Comparison of ENCODE assay signal across 9 cellular contexts in the genomic region with DNA sequence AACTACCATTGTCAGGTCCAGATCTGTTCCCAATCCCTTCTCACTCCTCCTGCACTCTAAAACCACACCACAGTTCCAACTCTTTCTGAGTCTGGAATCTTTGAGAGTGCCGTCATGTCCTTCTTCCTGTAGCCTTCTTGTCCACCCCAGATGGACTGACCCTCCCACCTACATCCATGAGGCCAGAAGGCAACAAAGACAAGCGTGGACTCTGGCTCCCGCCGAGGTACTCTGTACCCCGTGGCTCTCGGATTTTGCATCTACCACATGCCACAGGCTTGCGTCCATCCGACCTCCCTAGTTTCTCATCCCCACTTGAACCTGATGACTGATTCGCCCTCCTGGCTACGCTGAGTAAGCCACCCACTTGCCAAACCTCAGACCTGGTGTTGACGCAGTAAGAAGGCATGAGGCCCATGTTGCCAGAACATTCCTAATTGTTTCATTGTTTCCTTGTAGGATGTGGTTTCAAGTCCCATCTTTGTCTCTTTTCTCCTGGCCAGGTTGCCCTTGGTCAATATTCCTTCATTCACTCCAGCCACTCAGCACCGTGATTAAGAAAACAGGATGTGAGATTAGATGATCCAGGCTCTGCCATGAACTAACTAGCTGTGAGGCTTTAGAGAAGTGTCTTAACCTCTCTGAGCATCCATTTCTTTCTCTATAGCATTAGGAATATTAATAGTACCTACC. TPM values are rescaled to one million over a fixed set of nuclear protein-coding genes. Genes with fewer than 3 reads are reported as not detected.
DNase-seq lines count a peak whose midpoint lies in the region; ATAC-seq, FAIRE-seq and TF ChIP-seq lines count a peak whose summit lies in the region.
"Had no signal": no experiment of that assay in that cellular context is flagged by ENCODE, and none has a peak within 500 bp of the region (broad histone marks: within the 10 kb centered on the region; RNA-seq: fewer than 3 reads in every experiment).

No MANE protein-coding gene starts in this region.

- no peak overlapping the region for H3K23ac ChIP-seq in mesenchymal stem cell (ENCODE audit: low read length in 2 of 2)

- peak overlapping the region; percentile 93 for H2BK5ac ChIP-seq in mesenchymal stem cell (ENCODE audit: low read depth, low read length, poor library complexity, severe bottlenecking)

- ATAC-seq in heart left ventricle = peak in 2 of 4 donors; percentile 1 to 2

- DNase-seq in heart left ventricle (peak in 2 of 5 donors; percentile 18 to 29), cardiac septum (ENCODE audit: low spot score) (no peak), breast epithelium (ENCODE audit: low spot score in 2 of 2) (peak; percentile 64 to 92), mesenchymal stem cell (peak; percentile 99), urothelium cell line (ENCODE audit: low spot score) (peak; percentile 67), nucleus accumbens (lab: John Stamatoyannopoulos, UW) (no peak), NOMO-1 treated with dmso at 0.1 percent for 144 hours (lab: John Stamatoyannopoulos, UW; ENCODE audit: unreplicated experiment) (no peak), foreskin melanocyte (no peak)
- DNase-seq: CD4-positive, alpha-beta memory T cell had no signal

- H2BK12ac ChIP-seq in mesenchymal stem cell (ENCODE audit: low read length in 2 of 2) = peak overlapping the region; percentile 50 to 73

- H3K27ac ChIP-seq in heart left ventricle (peak overlapping the region; percentile 87 to 97 (median 94)), breast epithelium (peak overlapping the region; percentile 99 to 100), mesenchymal stem cell (ENCODE audit: low read length, poor library complexity, severe bottlenecking) (peak overlapping the region; percentile 100)

- WGBS in heart left ventricle, 4 donors = 85 to 92% (median 87%) methylated on average over 12 of the region's 12 CpGs
- WGBS in mesenchymal stem cell = 13% methylated on average over 11 of the region's 12 CpGs

- H3K36me3 ChIP-seq in heart left ventricle (peaks cover 0 to 18% (median 2%) of the 10 kb centered on the region in 9 donors), breast epithelium (no peaks in the 10 kb centered on the region), mesenchymal stem cell (ENCODE audit: control insufficient read depth in 1 of 2, insufficient read depth in 2 of 2, low read depth in 1 of 2, low read length in 2 of 2) (peaks cover 0 to 11% of the 10 kb centered on the region in 2 experiments)

- TF ChIP-seq POLR2A in heart left ventricle (IDR thresholded peaks at IDR 0.05) (no peak), breast epithelium (IDR thresholded peaks at IDR 0.05) (no peak)

- H3K4me1 ChIP-seq in heart left ventricle = peaks cover 12 to 55% (median 42%) of the 10 kb centered on the region in 12 donors
- peaks cover 18 to 19% of the 10 kb centered on the region in 2 donors for H3K4me1 ChIP-seq in breast epithelium
- H3K4me1 ChIP-seq in mesenchymal stem cell (ENCODE audit: control insufficient read depth, insufficient read depth, low read depth, low read length) = peaks cover 16% of the 10 kb centered on the region

- H2AK5ac ChIP-seq in mesenchymal stem cell (ENCODE audit: low read length, severe bottlenecking) = peak overlapping the region; percentile 24

- H4K91ac ChIP-seq in mesenchymal stem cell (ENCODE audit: low read length) = peak overlapping the region; percentile 31

- H4K8ac ChIP-seq in mesenchymal stem cell (ENCODE audit: low read length) = peak overlapping the region; percentile 61

- peak overlapping the region; percentile 18 to 62 for H3K4ac ChIP-seq in mesenchymal stem cell (ENCODE audit: low read depth in 1 of 2, low read length in 2 of 2)

- peak overlapping the region; percentile 74 to 84 for H3K18ac ChIP-seq in mesenchymal stem cell (ENCODE audit: low read depth in 1 of 2, low read length in 2 of 2)

- peaks cover 5% of the 10 kb centered on the region for H3K79me1 ChIP-seq in mesenchymal stem cell (replicated peaks; ENCODE audit: low read length, poor library complexity, severe bottlenecking)

- H2BK15ac ChIP-seq in mesenchymal stem cell (ENCODE audit: low read depth, poor library complexity, severe bottlenecking) = peak overlapping the region; percentile 50

- H3K9ac ChIP-seq in mesenchymal stem cell (ENCODE audit: low read length) = peak overlapping the region; percentile 87

- intact Hi-C loops in heart left ventricle (cut with DNase I) = loop anchor here in 9 of 10 donors (2.0 to 10.0 kb wide), 6 partner anchors 35 to 198 kb away; no protein-coding TSS in a partner anchor
- intact Hi-C loops in cardiac septum (cut with DNase I) = loop anchor here (1.0 to 10.0 kb wide), 2 partner anchors 36 to 198 kb away; no protein-coding TSS in a partner anchor
- intact Hi-C loops in breast epithelium (cut with DNase I; ENCODE audit: low total_unique reads) = loop anchor here (5.0 kb wide), 1 partner anchor 990 kb away; no protein-coding TSS in a partner anchor

- TF ChIP-seq CTCF in heart left ventricle (IDR thresholded peaks at IDR 0.05) (no peak), breast epithelium (IDR thresholded peaks at IDR 0.05) (no peak)

- no peak overlapping the region for H3K4me2 ChIP-seq in mesenchymal stem cell (ENCODE audit: low read length, poor library complexity, severe bottlenecking)

- H3K4me3 ChIP-seq in heart left ventricle (no peak overlapping the region), breast epithelium (peak overlapping the region in 1 of 3 donors; percentile 34), mesenchymal stem cell (ENCODE audit: insufficient read depth in 1 of 2, low read depth in 1 of 2, low read length in 2 of 2) (no peak overlapping the region)

- FAIRE-seq in urothelium cell line (lab: Jason Lieb, UNC) = no peak

- H3K14ac ChIP-seq in mesenchymal stem cell (ENCODE audit: low read length in 2 of 2) = peak overlapping the region in 1 of 2 experiments; percentile 5

- peak overlapping the region; percentile 75 for H2BK120ac ChIP-seq in mesenchymal stem cell (ENCODE audit: low read depth, low read length)

- H2AFZ ChIP-seq in mesenchymal stem cell (ENCODE audit: low read depth, low read length) = no peak overlapping the region

- peaks cover 0 to 15% (median 3%) of the 10 kb centered on the region in 12 donors for H3K9me3 ChIP-seq in heart left ventricle
- H3K9me3 ChIP-seq in breast epithelium = no peaks in the 10 kb centered on the region
- peaks cover 10% of the 10 kb centered on the region for H3K9me3 ChIP-seq in mesenchymal stem cell (ENCODE audit: control insufficient read depth, low read length)

- H3K27me3 ChIP-seq in heart left ventricle (no peaks in the 10 kb centered on the region), breast epithelium (no peaks in the 10 kb centered on the region), mesenchymal stem cell (ENCODE audit: control insufficient read depth in 1 of 2, insufficient read depth in 1 of 2, low read length in 2 of 2) (no peaks in the 10 kb centered on the region)

RNA-seq across cellular contexts. Expression of gene ZBTB38, which starts 1.1 kb away (rescaled TPM):
- 100 to 1,000 TPM in 7 of 9 donors, 10 to 100 TPM in 2; 97.5 to 189 (median 128) TPM for total RNA-seq in heart left ventricle
- polyA plus RNA-seq in heart left ventricle = 10 to 100 TPM; 15.5 to 88.1 TPM
- 119 TPM for total RNA-seq in cardiac septum
- total RNA-seq in breast epithelium = 100 to 1,000 TPM; 126 to 238 (median 138) TPM
- polyA plus RNA-seq in mesenchymal stem cell (2013, experiment 1 of 2) = 42.0 TPM
- polyA plus RNA-seq in mesenchymal stem cell (2013, experiment 2 of 2) = 39.5 TPM

Comparison
In these comparisons a context has a peak if more than half of its experiments do, and no peak if none do; other contexts are left out.
1. DNase-seq: peak in breast epithelium (2 of 2), mesenchymal stem cell (single experiment) and urothelium cell line (single experiment); none in cardiac septum (single experiment), nucleus accumbens (0 of 56), NOMO-1 treated with dmso at 0.1 percent for 144 hours (single experiment) and foreskin melanocyte (single experiment).
2. Peak in every context shown above with its lines, with median percentiles within 50 percentile points of each other: H3K27ac ChIP-seq.